Comparison of ENCODE assay signal across 8 cellular contexts in genomic region chr10:102120142-102120986, GRCh38. TPM values are rescaled to one million over a fixed set of nuclear protein-coding genes. Genes with fewer than 3 reads are reported as not detected.
DNase-seq lines count a peak whose midpoint lies in the region; ATAC-seq and TF ChIP-seq lines count a peak whose summit lies in the region.

Gene LDB1, minus strand, starts transcription at chr10:102120368. Its CDS starts 258 bp downstream, at chr10:102120110.

- H3K4me3 ChIP-seq in Peyer's patch (peak within 1 kb of the TSS; percentile 61 to 89 (median 72)), esophagus muscularis mucosa (peak within 1 kb of the TSS; percentile 71 to 99 (median 87)), muscle layer of colon (ENCODE audit: low read depth in 1 of 2, low read length in 2 of 2) (peak within 1 kb of the TSS; percentile 51 to 91)

- TF ChIP-seq POLR2A in Peyer's patch (IDR thresholded peaks at IDR 0.05) (peak; percentile 80 to 84), esophagus muscularis mucosa (IDR thresholded peaks at IDR 0.05; ENCODE audit: low read depth) (peak; percentile 89)

- intact Hi-C loops in activated T-helper 1 cell treated with anti-CD3 and anti-CD28 coated beads, Interleukin-12 subunit alpha, Interleukin-12 subunit beta, Interleukin-2, Interleukin-4 antibody, amounts not matched to agents 30 ng/mL and 10 ng/mL and 1 ng/mL, durations not matched to agents 14 hours and 24 hours and 36 hours (cut with micrococcal nuclease) = loop anchor here (1.0 kb wide), 3 partner anchors 12 to 382 kb away; partner anchors contain the start of genes ACTR1A and NOLC1
- intact Hi-C loops in esophagus muscularis mucosa (cut with DNase I) = no loop called here

- H3K36me3 ChIP-seq in Peyer's patch = no peaks in the 10 kb centered on the region
- no peaks in the 10 kb centered on the region for H3K36me3 ChIP-seq in esophagus muscularis mucosa
- no peaks in the 10 kb centered on the region for H3K36me3 ChIP-seq in muscle layer of colon (ENCODE audit: insufficient read depth, low read length)

- H3K4me3 Mint-ChIP-seq in activated T-helper 1 cell treated with anti-CD3 and anti-CD28 coated beads, Interleukin-12 subunit alpha, Interleukin-12 subunit beta, Interleukin-2, Interleukin-4 antibody, amounts not matched to agents 30 ng/mL and 10 ng/mL and 1 ng/mL, durations not matched to agents 14 hours and 24 hours and 36 hours = peak within 1 kb of the TSS; percentile 88

- no peaks in the 10 kb centered on the region for H3K36me3 Mint-ChIP-seq in activated T-helper 1 cell treated with anti-CD3 and anti-CD28 coated beads, Interleukin-12 subunit alpha, Interleukin-12 subunit beta, Interleukin-2, Interleukin-4 antibody, amounts not matched to agents 30 ng/mL and 10 ng/mL and 1 ng/mL, durations not matched to agents 14 hours and 24 hours and 36 hours (ENCODE audit: low read depth)

- H3K9me3 ChIP-seq in Peyer's patch (no peaks in the 10 kb centered on the region), esophagus muscularis mucosa (no peaks in the 10 kb centered on the region), muscle layer of colon (ENCODE audit: low read length) (no peaks in the 10 kb centered on the region)

- peak within 1 kb of the TSS; percentile 90 for H3K27ac Mint-ChIP-seq in activated T-helper 1 cell treated with anti-CD3 and anti-CD28 coated beads, Interleukin-12 subunit alpha, Interleukin-12 subunit beta, Interleukin-2, Interleukin-4 antibody, amounts not matched to agents 30 ng/mL and 10 ng/mL and 1 ng/mL, durations not matched to agents 14 hours and 24 hours and 36 hours

- H3K4me1 ChIP-seq in Peyer's patch = peaks cover 0 to 52% (median 32%) of the 10 kb centered on the region in 4 donors
- peaks cover 55 to 64% (median 62%) of the 10 kb centered on the region in 4 donors for H3K4me1 ChIP-seq in esophagus muscularis mucosa
- peaks cover 54% of the 10 kb centered on the region for H3K4me1 ChIP-seq in muscle layer of colon (ENCODE audit: insufficient read depth, low read length)

- peak in 2 of 6 experiments; percentile 37 to 40 for TF ChIP-seq CTCF in Peyer's patch (IDR thresholded peaks at IDR 0.05)
- peak; percentile 21 to 26 (median 26) for TF ChIP-seq CTCF in esophagus muscularis mucosa (IDR thresholded peaks at IDR 0.05)

- under 1% methylated on average over 36 of the region's 104 CpGs for whole genome bisulfite sequencing in esophagus muscularis mucosa

- peaks cover 52% of the 10 kb centered on the region for H3K4me1 Mint-ChIP-seq in activated T-helper 1 cell treated with anti-CD3 and anti-CD28 coated beads, Interleukin-12 subunit alpha, Interleukin-12 subunit beta, Interleukin-2, Interleukin-4 antibody, amounts not matched to agents 30 ng/mL and 10 ng/mL and 1 ng/mL, durations not matched to agents 14 hours and 24 hours and 36 hours (ENCODE audit: low read depth)

- H3K27me3 ChIP-seq in Peyer's patch = no peaks in the 10 kb centered on the region
- no peaks in the 10 kb centered on the region for H3K27me3 ChIP-seq in esophagus muscularis mucosa
- H3K27me3 ChIP-seq in muscle layer of colon (ENCODE audit: control insufficient read depth in 1 of 2, insufficient read depth in 2 of 2, low read length in 2 of 2) = no peaks in the 10 kb centered on the region

- no peaks in the 10 kb centered on the region for H3K27me3 Mint-ChIP-seq in activated T-helper 1 cell treated with anti-CD3 and anti-CD28 coated beads, Interleukin-12 subunit alpha, Interleukin-12 subunit beta, Interleukin-2, Interleukin-4 antibody, amounts not matched to agents 30 ng/mL and 10 ng/mL and 1 ng/mL, durations not matched to agents 14 hours and 24 hours and 36 hours (ENCODE audit: insufficient read depth)

- no peak for TF ChIP-seq EP300 in esophagus muscularis mucosa (IDR thresholded peaks at IDR 0.05)

- H3K27ac ChIP-seq in Peyer's patch (peak within 1 kb of the TSS; percentile 97 to 99 (median 98)), esophagus muscularis mucosa (replicated peaks in 1 of 4) (peak within 1 kb of the TSS; percentile 99), muscle layer of colon (ENCODE audit: low read depth, low read length) (peak within 1 kb of the TSS; percentile 99)

- H3K9ac ChIP-seq in muscle layer of colon (ENCODE audit: low read length) = peak within 1 kb of the TSS; percentile 97

- H3K9me3 Mint-ChIP-seq in activated T-helper 1 cell treated with anti-CD3 and anti-CD28 coated beads, Interleukin-12 subunit alpha, Interleukin-12 subunit beta, Interleukin-2, Interleukin-4 antibody, amounts not matched to agents 30 ng/mL and 10 ng/mL and 1 ng/mL, durations not matched to agents 14 hours and 24 hours and 36 hours = no peaks in the 10 kb centered on the region

- peak; percentile 73 for ATAC-seq in GM19455 (IDR thresholded peaks at IDR 0.05; ENCODE audit: unreplicated experiment)

- DNase-seq in CMK (ENCODE audit: low read depth) = peak; percentile 80
- DNase-seq in HT1080 (ENCODE audit: low read depth) = peak; percentile 77
- peak; percentile 76 to 88 (median 86) for DNase-seq in Peyer's patch
- DNase-seq in activated T-helper 1 cell treated with anti-CD3 and anti-CD28 coated beads, Interleukin-12 subunit alpha, Interleukin-12 subunit beta, Interleukin-2, Interleukin-4 antibody, amounts not matched to agents 30 ng/mL and 10 ng/mL and 1 ng/mL, durations not matched to agents 14 hours and 24 hours and 36 hours (ENCODE audit: low spot score) = peak; percentile 59
- DNase-seq in esophagus muscularis mucosa (ENCODE audit: extremely low spot score) = no peak
- DNase-seq in stimulated activated naive CD4-positive, alpha-beta T cell (lab: John Stamatoyannopoulos, UW) = peak; percentile 48 to 76 (median 68)

RNA-seq across cellular contexts. Expression of gene LDB1, which starts in this region (rescaled TPM):
- 32.2 and 34.4 TPM in 2 replicates for total RNA-seq in HT1080 (2014; rRNA removed; shearing (Covaris generic))
- polyA plus RNA-seq in HT1080 (2015; cell fraction: cytosol; rRNA removed) = 19.2 and 19.3 TPM in 2 replicates
- polyA plus RNA-seq in HT1080 (2015; cell fraction: nucleus; rRNA removed) = 43.7 and 51.0 TPM in 2 replicates
- total RNA-seq in Peyer's patch (10 to 100 TPM; 19.6 to 67.7 (median 42.1) TPM), esophagus muscularis mucosa (10 to 100 TPM; 59.4 to 79.7 (median 65.6) TPM)
- total RNA-seq in activated T-helper 1 cell treated with anti-CD3 and anti-CD28 coated beads, Interleukin-12 subunit alpha, Interleukin-12 subunit beta, Interleukin-2, Interleukin-4 antibody, amounts not matched to agents 30 ng/mL and 10 ng/mL and 1 ng/mL, durations not matched to agents 14 hours and 24 hours and 36 hours = 78.6 and 87.1 TPM in 2 replicates
